8 cellular contexts compared by ENCODE assay signal in genomic region chr20:19583532-19584175, GRCh38.
DNase-seq lines count a peak whose midpoint lies in the region; ATAC-seq, FAIRE-seq and TF ChIP-seq lines count a peak whose summit lies in the region.

No MANE protein-coding gene starts in this region.

- H3K4me1 Mint-ChIP-seq in activated naive CD8-positive, alpha-beta T cell treated with anti-CD3 and anti-CD28 coated beads, Interleukin-2, amount 50 U/mL, for 24 hours, result no peaks in the 10 kb centered on the region

- no peaks in the 10 kb centered on the region for H3K36me3 ChIP-seq in right atrium auricular region

- DNase-seq in EH (ENCODE audit: low read depth) (peak; percentile 68), NCI-H774 (lab: John Stamatoyannopoulos, UW) (peak; percentile 51), right atrium auricular region (ENCODE audit: low spot score) (peak; percentile 70), renal cortical epithelial cell (ENCODE audit: low read depth) (peak; percentile 21), RCC 7860 (ENCODE audit: low spot score) (no peak)
- DNase-seq in activated naive CD8-positive, alpha-beta T cell treated with anti-CD3 and anti-CD28 coated beads, Interleukin-2, amount 50 U/mL, for 24 hours, result peak; percentile 52

- no peak overlapping the region for H3K4me3 ChIP-seq in right atrium auricular region

- H3K9me3 ChIP-seq in right atrium auricular region, result no peaks in the 10 kb centered on the region

- no peak overlapping the region for H3K27ac ChIP-seq in right atrium auricular region

- ATAC-seq in HG02610 (IDR thresholded peaks at IDR 0.05; ENCODE audit: unreplicated experiment) (peak; percentile 48), HG03457 (IDR thresholded peaks at IDR 0.05; ENCODE audit: unreplicated experiment) (no peak)
- no peak for ATAC-seq in activated naive CD8-positive, alpha-beta T cell treated with anti-CD3 and anti-CD28 coated beads, Interleukin-2, amount 50 U/mL, for 24 hours

- H3K27me3 ChIP-seq in right atrium auricular region, result no peaks in the 10 kb centered on the region

- no peaks in the 10 kb centered on the region for H3K9me3 Mint-ChIP-seq in activated naive CD8-positive, alpha-beta T cell treated with anti-CD3 and anti-CD28 coated beads, Interleukin-2, amount 50 U/mL, for 24 hours

- no peak for FAIRE-seq in RCC 7860 (lab: Jason Lieb, UNC)

- TF ChIP-seq CTCF in right atrium auricular region (IDR thresholded peaks at IDR 0.05), result peak in 1 of 2 donors; percentile 75

- no peaks in the 10 kb centered on the region for H3K36me3 Mint-ChIP-seq in activated naive CD8-positive, alpha-beta T cell treated with anti-CD3 and anti-CD28 coated beads, Interleukin-2, amount 50 U/mL, for 24 hours (ENCODE audit: low read depth)

- H3K4me1 ChIP-seq in right atrium auricular region, result no peaks in the 10 kb centered on the region

- H3K27ac Mint-ChIP-seq in activated naive CD8-positive, alpha-beta T cell treated with anti-CD3 and anti-CD28 coated beads, Interleukin-2, amount 50 U/mL, for 24 hours, result no peak overlapping the region

- no peaks in the 10 kb centered on the region for H3K27me3 Mint-ChIP-seq in activated naive CD8-positive, alpha-beta T cell treated with anti-CD3 and anti-CD28 coated beads, Interleukin-2, amount 50 U/mL, for 24 hours

- H3K4me3 Mint-ChIP-seq in activated naive CD8-positive, alpha-beta T cell treated with anti-CD3 and anti-CD28 coated beads, Interleukin-2, amount 50 U/mL, for 24 hours, result no peak overlapping the region
